ENCODE assay signal across 8 cellular contexts in genomic region chr22:20131593-20131855, GRCh38. TPM values are rescaled to one million over a fixed set of nuclear protein-coding genes. Genes with fewer than 3 reads are reported as not detected.
DNase-seq lines count a peak whose midpoint lies in the region; FAIRE-seq and TF ChIP-seq lines count a peak whose summit lies in the region.

Gene ZDHHC8 (plus strand): TSS chr22:20131804. CDS start chr22:20131948, 144 bp downstream.

- no peak for TF ChIP-seq CTCF in fibroblast of villous mesenchyme (IDR thresholded peaks at IDR 0.05; ENCODE audit: insufficient read depth, low read depth, low read length)

- no peaks in the 10 kb centered on the region for H3K4me1 ChIP-seq in HUES48 (ENCODE audit: control insufficient read depth, insufficient read depth, low read length)
- peaks cover 8 to 14% of the 10 kb centered on the region in 2 donors for H3K4me1 ChIP-seq in neuronal stem cell (ENCODE audit: control insufficient read depth in 2 of 2, insufficient read depth in 1 of 2, low read depth in 1 of 2, low read length in 2 of 2)

- H3K79me1 ChIP-seq in neuronal stem cell (ENCODE audit: low read depth, low read length) = peaks cover 14% of the 10 kb centered on the region

- peak within 1 kb of the TSS; percentile 93 for H2BK120ac ChIP-seq in neuronal stem cell (ENCODE audit: low read depth, low read length)

- H3K4me2 ChIP-seq in neuronal stem cell (ENCODE audit: insufficient read depth, low read length, poor library complexity, severe bottlenecking) = peak within 1 kb of the TSS; percentile 94

- DNase-seq in GM19239 (ENCODE audit: insufficient read length, low spot score) = peak; percentile 69
- peak; percentile 31 for DNase-seq in activated T-helper 1 cell treated with Interleukin-2 at 50 U/mL for 16 hours (ENCODE audit: low read depth)
- DNase-seq in fibroblast of villous mesenchyme (ENCODE audit: low read depth) = peak; percentile 22
- no peak for DNase-seq in neuronal stem cell (ENCODE audit: low spot score)
- no peak for DNase-seq in SKM-1 treated with dmso at 0.1 percent for 144 hours (lab: John Stamatoyannopoulos, UW; ENCODE audit: unreplicated experiment)
- DNase-seq in NCI-H2029 treated with DMSO at 0.1 percent for 48 hours (lab: John Stamatoyannopoulos, UW) = no peak
- no peak for DNase-seq in NCI-H146 treated with DMSO at 0.1 percent for 48 hours (lab: John Stamatoyannopoulos, UW; ENCODE audit: unreplicated experiment)

- H3K4me3 ChIP-seq in HUES48 (ENCODE audit: low read depth, low read length) (peak within 1 kb of the TSS; percentile 75), fibroblast of villous mesenchyme (ENCODE audit: low read depth, low read length) (peak within 1 kb of the TSS; percentile 85), neuronal stem cell (ENCODE audit: low read length in 2 of 2) (peak within 1 kb of the TSS; percentile 84 to 97)

- H3K14ac ChIP-seq in neuronal stem cell (ENCODE audit: low read length) = peak within 1 kb of the TSS; percentile 31

- no peak within 1 kb of the TSS for H4K91ac ChIP-seq in neuronal stem cell (ENCODE audit: low read depth, low read length, poor library complexity)

- H3K23ac ChIP-seq in neuronal stem cell (ENCODE audit: low read depth, low read length, poor library complexity) = peak within 1 kb of the TSS; percentile 95

- H2AK5ac ChIP-seq in neuronal stem cell (ENCODE audit: low read depth, low read length) = peak within 1 kb of the TSS; percentile 91

- H3K18ac ChIP-seq in neuronal stem cell (ENCODE audit: low read length) = peak within 1 kb of the TSS; percentile 97

- H3K4ac ChIP-seq in neuronal stem cell (ENCODE audit: low read length) = peak within 1 kb of the TSS; percentile 40

- H3K27me3 ChIP-seq in HUES48 (ENCODE audit: control insufficient read depth, insufficient read depth, low read length) = no peaks in the 10 kb centered on the region
- no peaks in the 10 kb centered on the region for H3K27me3 ChIP-seq in neuronal stem cell (ENCODE audit: control insufficient read depth in 3 of 3, insufficient read depth in 3 of 3, low read depth in 1 of 3, low read length in 3 of 3)

- H3K9ac ChIP-seq in HUES48 (ENCODE audit: low read depth, low read length) = peak within 1 kb of the TSS; percentile 25; the same call in 1 of the 2 replicates
- peak within 1 kb of the TSS; percentile 97 for H3K9ac ChIP-seq in neuronal stem cell (ENCODE audit: low read depth, low read length, poor library complexity)

- H2BK12ac ChIP-seq in neuronal stem cell (ENCODE audit: low read length) = peak within 1 kb of the TSS; percentile 68

- H3K9me3 ChIP-seq in HUES48 (ENCODE audit: control insufficient read depth, insufficient read depth, low read length) (no peaks in the 10 kb centered on the region), neuronal stem cell (replicated peaks in 1 of 2; ENCODE audit: control insufficient read depth in 2 of 2, insufficient read depth in 1 of 2, low read depth in 1 of 2, low read length in 2 of 2) (peaks cover 0 to 4% of the 10 kb centered on the region in 2 donors)

- peak within 1 kb of the TSS; percentile 59 for H2BK5ac ChIP-seq in neuronal stem cell (ENCODE audit: low read length)

- H3K36me3 ChIP-seq in HUES48 (ENCODE audit: control insufficient read depth, insufficient read depth, low read length) (peaks cover 16% of the 10 kb centered on the region), neuronal stem cell (replicated peaks in 1 of 2; ENCODE audit: control insufficient read depth in 2 of 2, insufficient read depth in 2 of 2, low read length in 2 of 2) (peaks cover 13 to 19% of the 10 kb centered on the region in 2 donors)

- no peak within 1 kb of the TSS for H3K27ac ChIP-seq in HUES48 (ENCODE audit: low read depth, low read length)
- peak within 1 kb of the TSS; percentile 82 for H3K27ac ChIP-seq in neuronal stem cell (replicated peaks; ENCODE audit: low read length)

- WGBS in neuronal stem cell (ENCODE audit: extremely low coverage in 2 of 2, insufficient read length in 2 of 2, insufficient replicate concordance in 1 of 2), 2 donors = no CpG with 5 or more reads among the region's 42 CpGs

- peak within 1 kb of the TSS; percentile 94 for H2AFZ ChIP-seq in neuronal stem cell (ENCODE audit: low read length)

- no peak for FAIRE-seq in GM19239 (lab: Jason Lieb, UNC)

- no peak within 1 kb of the TSS for H4K8ac ChIP-seq in neuronal stem cell (ENCODE audit: low read depth, low read length)

- H2BK15ac ChIP-seq in neuronal stem cell (ENCODE audit: low read length) = peak within 1 kb of the TSS; percentile 85

RNA-seq across cellular contexts. Expression of gene ZDHHC8, which starts in this region (rescaled TPM):
- 8.1 and 10.8 TPM in 2 replicates for total RNA-seq in fibroblast of villous mesenchyme
- polyA plus RNA-seq in neuronal stem cell (2013, experiment 1 of 2) = 44.3 TPM
- 42.8 TPM for polyA plus RNA-seq in neuronal stem cell (2013, experiment 2 of 2)

Comparison
In these comparisons a context has a peak if more than half of its experiments do, and no peak if none do; other contexts are left out.
1. DNase-seq: peak in GM19239 (single experiment), activated T-helper 1 cell treated with Interleukin-2 at 50 U/mL for 16 hours (single experiment) and fibroblast of villous mesenchyme (single experiment); none in neuronal stem cell (single experiment), SKM-1 treated with dmso at 0.1 percent for 144 hours (single experiment), NCI-H2029 treated with DMSO at 0.1 percent for 48 hours (single experiment) and NCI-H146 treated with DMSO at 0.1 percent for 48 hours (single experiment).
2. Peak in every context shown above with its lines, with median percentiles within 50 percentile points of each other: H3K4me3 ChIP-seq.